ENCODE assay signal across 1 cellular context in genomic region chr22:36220457-36220921, GRCh38.
TF ChIP-seq lines count a peak whose summit lies in the region.

No MANE protein-coding gene starts in this region.

TF ChIP-seq in GM12878, 131 proteins besides CTCF, POLR2A, EP300 and RAD21 (continued from another document):
- TF ChIP-seq HSF1 (IDR thresholded peaks at IDR 0.05; ENCODE audit: low read depth, low read length), result no peak
- no peak for TF ChIP-seq ZNF592 (IDR thresholded peaks at IDR 0.05)
- TF ChIP-seq KAT2A (conservative IDR thresholded peaks at IDR 0.05; ENCODE audit: control insufficient read depth, low read depth, low read length), result no peak
- TF ChIP-seq YY1 (IDR thresholded peaks at IDR 0.05; ENCODE audit: low read depth, low read length), result no peak
- no peak for TF ChIP-seq ZBTB33 (IDR thresholded peaks at IDR 0.05)
- TF ChIP-seq IRF3 (IDR thresholded peaks at IDR 0.05), result no peak
- TF ChIP-seq PAX8 (IDR thresholded peaks at IDR 0.05), result no peak
- TF ChIP-seq BCL11A (IDR thresholded peaks at IDR 0.05; ENCODE audit: low read depth, low read length), result no peak
- no peak for TF ChIP-seq TCF3 (IDR thresholded peaks at IDR 0.05; ENCODE audit: borderline replicate concordance, insufficient read depth, low read depth, low read length)
- TF ChIP-seq IRF4 (IDR thresholded peaks at IDR 0.05; ENCODE audit: low read depth, low read length), result no peak
- no peak for TF ChIP-seq CHD4 (IDR thresholded peaks at IDR 0.05)
- TF ChIP-seq SIN3A (IDR thresholded peaks at IDR 0.05; ENCODE audit: low read depth, low read length), result no peak
- TF ChIP-seq ZSCAN29 (IDR thresholded peaks at IDR 0.05), result no peak
